ENCODE assay signal across 30 cellular contexts in genomic region chr1:219574484-219575087, GRCh38. TPM values are rescaled to one million over a fixed set of nuclear protein-coding genes. Genes with fewer than 3 reads are reported as not detected.
"Had no signal": no experiment of that assay in that cellular context is flagged by ENCODE, and none has a peak within 500 bp of the region (broad histone marks: within the 10 kb centered on the region; RNA-seq: fewer than 3 reads in every experiment).

No MANE protein-coding gene starts in this region.

- H3K4me3 Mint-ChIP-seq: activated B cell treated with CpG ODN at 0.5 μM for 24 hours; activated CD4-positive, alpha-beta T cell treated with anti-CD3 and anti-CD28 coated beads for 36 hours; activated naive CD8-positive, alpha-beta T cell; activated T-cell treated with anti-CD3 and anti-CD28 coated beads, Interleukin-2, amount 50 U/mL, for 24 hours; activated T-helper 17 cell treated with anti-CD3 and anti-CD28 coated beads, Interleukin-2, amount 50 U/mL, for 72 hours; central memory CD8-positive, alpha-beta T cell; natural killer cell; stimulated activated naive CD8-positive, alpha-beta T cell treated with anti-CD3 and anti-CD28 coated beads, Interleukin-15, Interleukin-2, amounts not matched to agents 100 ng/mL and 50 ng/mL, for 24 hours had no signal

- H3K27ac Mint-ChIP-seq: activated B cell treated with CpG ODN at 0.5 μM for 24 hours; activated CD4-positive, alpha-beta T cell treated with anti-CD3 and anti-CD28 coated beads for 36 hours; activated naive CD8-positive, alpha-beta T cell; activated T-cell treated with anti-CD3 and anti-CD28 coated beads, Interleukin-2, amount 50 U/mL, for 24 hours; activated T-helper 17 cell treated with anti-CD3 and anti-CD28 coated beads, Interleukin-2, amount 50 U/mL, for 72 hours; natural killer cell; stimulated activated naive CD8-positive, alpha-beta T cell treated with anti-CD3 and anti-CD28 coated beads, Interleukin-15, Interleukin-2, amounts not matched to agents 100 ng/mL and 50 ng/mL, for 24 hours had no signal

- FAIRE-seq: astrocyte had no signal

- H3K4me3 ChIP-seq: adrenal gland, colonic mucosa, dorsolateral prefrontal cortex, esophagus squamous epithelium, gastrocnemius medialis, ovary, psoas muscle, right atrium auricular region, thyroid gland, upper lobe of right lung had no signal

- H3K27me3 Mint-ChIP-seq: activated B cell treated with CpG ODN at 0.5 μM for 24 hours; activated CD4-positive, alpha-beta T cell treated with anti-CD3 and anti-CD28 coated beads for 36 hours; activated T-cell treated with anti-CD3 and anti-CD28 coated beads, Interleukin-2, amount 50 U/mL, for 24 hours; activated T-helper 17 cell treated with anti-CD3 and anti-CD28 coated beads, Interleukin-2, amount 50 U/mL, for 72 hours; central memory CD8-positive, alpha-beta T cell; stimulated activated naive CD8-positive, alpha-beta T cell treated with anti-CD3 and anti-CD28 coated beads, Interleukin-15, Interleukin-2, amounts not matched to agents 100 ng/mL and 50 ng/mL, for 24 hours had no signal

- H3K9me3 ChIP-seq: adrenal gland, colonic mucosa, esophagus squamous epithelium, gastrocnemius medialis, neutrophil, ovary, psoas muscle, right atrium auricular region, thyroid gland, upper lobe of right lung had no signal

- H3K36me3 ChIP-seq: adrenal gland, colonic mucosa, esophagus squamous epithelium, gastrocnemius medialis, neutrophil, ovary, right atrium auricular region, thyroid gland, upper lobe of right lung had no signal

- DNase-seq: activated B cell treated with CpG ODN at 0.5 μM for 24 hours; activated CD4-positive, alpha-beta T cell treated with anti-CD3 and anti-CD28 coated beads for 36 hours; activated CD4-positive, alpha-beta T cell treated with anti-CD3 and anti-CD28 coated beads, Interleukin-2, amount 50 U/mL, for 4 hours; activated CD8-positive, alpha-beta memory T cell treated with anti-CD3 and anti-CD28 coated beads for 24 hours; activated CD8-positive, alpha-beta memory T cell treated with anti-CD3 and anti-CD28 coated beads, Interleukin-2, amount 50 U/mL, for 4 hours; activated T-cell treated with anti-CD3 and anti-CD28 coated beads, Interleukin-2, amount 50 U/mL, for 24 hours; adrenal gland; colonic mucosa; dorsolateral prefrontal cortex; esophagus squamous epithelium; gastrocnemius medialis; head of caudate nucleus; hypothalamus; left ventricle myocardium superior; mammary epithelial cell; midbrain; natural killer cell; ovary; psoas muscle; stimulated activated CD4-positive, alpha-beta T cell treated with anti-CD3 and anti-CD28 coated beads, Interleukin-4, amount 100 ng/mL, for 24 hours; substantia nigra; thyroid gland; upper lobe of right lung had no signal

- H3K4me1 Mint-ChIP-seq: activated B cell treated with CpG ODN at 0.5 μM for 24 hours; activated CD4-positive, alpha-beta T cell treated with anti-CD3 and anti-CD28 coated beads for 36 hours; activated T-helper 17 cell treated with anti-CD3 and anti-CD28 coated beads, Interleukin-2, amount 50 U/mL, for 72 hours; central memory CD8-positive, alpha-beta T cell; natural killer cell had no signal

- H3K27me3 ChIP-seq: adrenal gland, colonic mucosa, esophagus squamous epithelium, gastrocnemius medialis, neutrophil, ovary, right atrium auricular region, thyroid gland, upper lobe of right lung had no signal

- H3K4me1 ChIP-seq: adrenal gland, colonic mucosa, esophagus squamous epithelium, gastrocnemius medialis, psoas muscle, right atrium auricular region, thyroid gland, upper lobe of right lung had no signal

- H3K27ac ChIP-seq: adrenal gland, colonic mucosa, dorsolateral prefrontal cortex, esophagus squamous epithelium, gastrocnemius medialis, neutrophil, ovary, psoas muscle, right atrium auricular region, thyroid gland, upper lobe of right lung had no signal

- H3K36me3 Mint-ChIP-seq: activated naive CD8-positive, alpha-beta T cell; natural killer cell had no signal

- H3K9me3 Mint-ChIP-seq: activated B cell treated with CpG ODN at 0.5 μM for 24 hours; activated T-cell treated with anti-CD3 and anti-CD28 coated beads, Interleukin-2, amount 50 U/mL, for 24 hours; activated T-helper 17 cell treated with anti-CD3 and anti-CD28 coated beads, Interleukin-2, amount 50 U/mL, for 72 hours; central memory CD8-positive, alpha-beta T cell; stimulated activated naive CD8-positive, alpha-beta T cell treated with anti-CD3 and anti-CD28 coated beads, Interleukin-15, Interleukin-2, amounts not matched to agents 100 ng/mL and 50 ng/mL, for 24 hours had no signal

- ATAC-seq: activated CD4-positive, alpha-beta T cell treated with anti-CD3 and anti-CD28 coated beads for 36 hours; activated T-helper 17 cell treated with anti-CD3 and anti-CD28 coated beads, Interleukin-2, amount 50 U/mL, for 72 hours; gastrocnemius medialis; left ventricle myocardium superior; natural killer cell; psoas muscle; upper lobe of right lung had no signal

RNA-seq across cellular contexts. Expression of gene ZC3H11B, which starts 38.3 kb away (rescaled TPM):
- total RNA-seq: activated B cell treated with CpG ODN at 0.5 μM for 24 hours, esophagus squamous epithelium, gastrocnemius medialis, mammary epithelial cell, natural killer cell, right atrium auricular region, thyroid gland, upper lobe of right lung had no signal
